Comparison of ENCODE assay signal across 8 cellular contexts in genomic region chr4:22515145-22515887, GRCh38. TPM values are rescaled to one million over a fixed set of nuclear protein-coding genes. Genes with fewer than 3 reads are reported as not detected.
DNase-seq lines count a peak whose midpoint lies in the region; FAIRE-seq and TF ChIP-seq lines count a peak whose summit lies in the region.

No MANE protein-coding gene starts in this region.

- no peaks in the 10 kb centered on the region for H3K36me3 ChIP-seq in Karpas-422 (ENCODE audit: insufficient read depth, low read length)

- POLR2A ChIA-PET in activated CD4-positive, alpha-beta T cell treated with anti-CD3 and anti-CD28 coated beads, Interleukin-2, amount 10 ng/mL, durations not matched to agents 7 days and 5 days (lab: Charles Lee) = no interaction called here

- H3K27ac ChIP-seq in Karpas-422 (ENCODE audit: low read length) = no peak overlapping the region

- H3K9me3 Mint-ChIP-seq in Calu3 (ENCODE audit: low read depth, unreplicated experiment) = no peaks in the 10 kb centered on the region
- no peaks in the 10 kb centered on the region for H3K9me3 Mint-ChIP-seq in activated CD4-positive, alpha-beta T cell treated with anti-CD3 and anti-CD28 coated beads, Interleukin-2, amount 10 ng/mL, durations not matched to agents 7 days and 5 days

- no peaks in the 10 kb centered on the region for H4K20me1 ChIP-seq in Karpas-422 (ENCODE audit: insufficient read depth, low read depth, low read length)

- H2AFZ ChIP-seq in Karpas-422 (ENCODE audit: low read length) = no peak overlapping the region

- H3K27me3 ChIP-seq in Karpas-422 (ENCODE audit: low read length) = no peaks in the 10 kb centered on the region

- no peak for TF ChIP-seq CTCF in Calu3 (IDR thresholded peaks at IDR 0.05; ENCODE audit: unreplicated experiment)

- H3K4me2 ChIP-seq in Karpas-422 (ENCODE audit: low read depth, low read length, poor library complexity, severe bottlenecking) = no peak overlapping the region

- peak; percentile 70 for DNase-seq in Calu3
- DNase-seq in H54 (ENCODE audit: insufficient read length, low spot score) = peak; percentile 33
- DNase-seq in NCI-H2029 (lab: John Stamatoyannopoulos, UW) = peak; percentile 39
- DNase-seq in activated CD4-positive, alpha-beta T cell treated with anti-CD3 and anti-CD28 coated beads, Interleukin-2, amount 10 ng/mL, durations not matched to agents 7 days and 5 days = peak; percentile 29
- DNase-seq in erythroblast (lab: John Stamatoyannopoulos, UW) = peak; percentile 63 to 74
- peak; percentile 22 for DNase-seq in midbrain (lab: John Stamatoyannopoulos, UW)
- DNase-seq in stimulated activated CD8-positive, alpha-beta memory T cell treated with anti-CD3 and anti-CD28 coated beads, Interleukin-7, amount 100 ng/mL, for 48 hours (ENCODE audit: extremely low read depth in 1 of 2, low read depth in 1 of 2) = peak; percentile 7 to 8
- no peak for DNase-seq in Karpas-422

- H3K9me2 ChIP-seq in Karpas-422 (replicated peaks; ENCODE audit: insufficient read depth, low read length) = no peaks in the 10 kb centered on the region

- H3K9me3 ChIP-seq in Karpas-422 (ENCODE audit: low read length) = peaks cover 3% of the 10 kb centered on the region; the same call in 1 of the 2 replicates

- no peak overlapping the region for H3K9ac ChIP-seq in Karpas-422 (ENCODE audit: low read length)

- BruUV-seq in Calu3 (replicated peaks; lab: Mats Ljungman, UMichigan) = no TSS peak

- intact Hi-C loops in Calu3 (cut with micrococcal nuclease; ENCODE audit: unreplicated experiment) = loop anchor here (2.0 kb wide), 1 partner anchor 15 kb away; no protein-coding TSS in a partner anchor

- peak overlapping the region; percentile 89 for H3K27ac Mint-ChIP-seq in Calu3 (ENCODE audit: unreplicated experiment)
- peak overlapping the region; percentile 73 for H3K27ac Mint-ChIP-seq in activated CD4-positive, alpha-beta T cell treated with anti-CD3 and anti-CD28 coated beads, Interleukin-2, amount 10 ng/mL, durations not matched to agents 7 days and 5 days

- no peak overlapping the region for H3K4me3 ChIP-seq in Karpas-422 (ENCODE audit: low read length)

- CTCF ChIA-PET in Calu3 (lab: Charles Lee) = interaction anchor here (0.8 to 1.4 kb wide), 4 partner anchors 10 to 92 kb away, joined by 3 to 6 read pairs (median 4); no protein-coding TSS in a partner anchor
- CTCF ChIA-PET in activated CD4-positive, alpha-beta T cell treated with anti-CD3 and anti-CD28 coated beads, Interleukin-2, amount 10 ng/mL, durations not matched to agents 7 days and 5 days (lab: Charles Lee) = no interaction called here

- no peaks in the 10 kb centered on the region for H3K4me1 ChIP-seq in Karpas-422 (ENCODE audit: low read length)

- H3K79me2 ChIP-seq in Karpas-422 (ENCODE audit: low read length) = no peaks in the 10 kb centered on the region

- no peak for FAIRE-seq in H54 (lab: Jason Lieb, UNC)

- H3K4me1 Mint-ChIP-seq in Calu3 (ENCODE audit: low read depth, unreplicated experiment) = peaks cover 26% of the 10 kb centered on the region
- H3K4me1 Mint-ChIP-seq in activated CD4-positive, alpha-beta T cell treated with anti-CD3 and anti-CD28 coated beads, Interleukin-2, amount 10 ng/mL, durations not matched to agents 7 days and 5 days = peaks cover 12% of the 10 kb centered on the region

- TF ChIP-seq POLR2A in H54 (IDR thresholded peaks at IDR 0.05; ENCODE audit: low read depth, low read length) (no peak), erythroblast (IDR thresholded peaks at IDR 0.05; ENCODE audit: low read length) (no peak)

- H3K36me3 Mint-ChIP-seq in Calu3 (ENCODE audit: insufficient read depth, unreplicated experiment) = peaks cover 36% of the 10 kb centered on the region
- no peaks in the 10 kb centered on the region for H3K36me3 Mint-ChIP-seq in activated CD4-positive, alpha-beta T cell treated with anti-CD3 and anti-CD28 coated beads, Interleukin-2, amount 10 ng/mL, durations not matched to agents 7 days and 5 days (ENCODE audit: low read depth)

- H3K27me3 Mint-ChIP-seq in Calu3 (ENCODE audit: unreplicated experiment) = no peaks in the 10 kb centered on the region
- peaks cover 8% of the 10 kb centered on the region for H3K27me3 Mint-ChIP-seq in activated CD4-positive, alpha-beta T cell treated with anti-CD3 and anti-CD28 coated beads, Interleukin-2, amount 10 ng/mL, durations not matched to agents 7 days and 5 days

- peak overlapping the region; percentile 97 for H3K4me3 Mint-ChIP-seq in Calu3 (ENCODE audit: low read depth, unreplicated experiment)
- H3K4me3 Mint-ChIP-seq in activated CD4-positive, alpha-beta T cell treated with anti-CD3 and anti-CD28 coated beads, Interleukin-2, amount 10 ng/mL, durations not matched to agents 7 days and 5 days = peak overlapping the region; percentile 92

RNA-seq across cellular contexts. Expression of gene ADGRA3, which starts 0.6 kb away (rescaled TPM):
- 48.4 and 63.2 TPM in 2 replicates for total RNA-seq in Calu3 (2022)
- 1 to 10 TPM; 2.6 to 3.2 TPM for total RNA-seq in activated CD4-positive, alpha-beta T cell treated with anti-CD3 and anti-CD28 coated beads, Interleukin-2, amount 10 ng/mL, durations not matched to agents 7 days and 5 days
- not detected in 2 replicates for total RNA-seq in Karpas-422 (2014; rRNA removed; shearing (Covaris generic); ENCODE audit: low replicate concordance)

Comparison
In these comparisons a context has a peak if more than half of its experiments do, and no peak if none do; other contexts are left out.
1. RNA of gene ADGRA3, which starts 0.6 kb away (total RNA-seq): 48.4 to 63.2 TPM in Calu3; 2.6 to 3.2 TPM in activated CD4-positive, alpha-beta T cell treated with anti-CD3 and anti-CD28 coated beads, Interleukin-2, amount 10 ng/mL, durations not matched to agents 7 days and 5 days and not detected in Karpas-422; every median in the first group is over 10 times any median in the second.